19 cellular contexts compared by ENCODE assay signal in genomic region chr5:169860585-169860984, GRCh38.
DNase-seq lines count a peak whose midpoint lies in the region; ATAC-seq and TF ChIP-seq lines count a peak whose summit lies in the region.
"Had no signal": no experiment of that assay in that cellular context is flagged by ENCODE, and none has a peak within 500 bp of the region (broad histone marks: within the 10 kb centered on the region; RNA-seq: fewer than 3 reads in every experiment).

No MANE protein-coding gene starts in this region.

- DNase-seq in GM10266 (ENCODE audit: extremely low spot score) (peak; percentile 16), dermis blood vessel endothelial cell (peak; percentile 4), DMS53 (lab: John Stamatoyannopoulos, UW) (no peak), NCI-H446 (lab: John Stamatoyannopoulos, UW) (no peak), mesenteric fat pad (ENCODE audit: low spot score) (no peak), NCI-H524 treated with DMSO at 0.1 percent for 48 hours (lab: John Stamatoyannopoulos, UW) (no peak)
- DNase-seq: activated CD4-positive, CD25-positive, alpha-beta regulatory T cell treated with anti-CD3 and anti-CD28 coated beads, Interleukin-2, amount 50 U/mL, for 72 hours; activated naive CD8-positive, alpha-beta T cell treated with anti-CD3 and anti-CD28 coated beads, Interleukin-2, amount 10 ng/mL, durations not matched to agents 7 days and 5 days; EL; gastrocnemius medialis; left lung; NCI-H1092 treated with DMSO at 0.1 percent for 48 hours; NCI-H526; ovary; PC-3; stimulated activated CD4-positive, alpha-beta T cell treated with anti-CD3 and anti-CD28 coated beads, Interleukin-4, amount 100 ng/mL, for 1 hour; T-helper 9 cell had no signal

- ATAC-seq in GM18909 (IDR thresholded peaks at IDR 0.05; ENCODE audit: poor library complexity, unreplicated experiment) (peak; percentile 56), HG03108 (IDR thresholded peaks at IDR 0.05; ENCODE audit: unreplicated experiment) (peak; percentile 73)
- ATAC-seq: gastrocnemius medialis, left lung, PC-3 had no signal

- no peak for TF ChIP-seq CTCF in GM10266 (IDR thresholded peaks at IDR 0.05; ENCODE audit: control insufficient read depth, insufficient read depth, low read depth, missing control alignments)

Comparison
In these comparisons a context has a peak if more than half of its experiments do, and no peak if none do; other contexts are left out.
1. DNase-seq: peak in GM10266 (single experiment) and dermis blood vessel endothelial cell (single experiment); none in DMS53 (single experiment), NCI-H446 (0 of 2), mesenteric fat pad (single experiment) and NCI-H524 treated with DMSO at 0.1 percent for 48 hours (single experiment).